21 cellular contexts compared by ENCODE assay signal in the genomic region with DNA sequence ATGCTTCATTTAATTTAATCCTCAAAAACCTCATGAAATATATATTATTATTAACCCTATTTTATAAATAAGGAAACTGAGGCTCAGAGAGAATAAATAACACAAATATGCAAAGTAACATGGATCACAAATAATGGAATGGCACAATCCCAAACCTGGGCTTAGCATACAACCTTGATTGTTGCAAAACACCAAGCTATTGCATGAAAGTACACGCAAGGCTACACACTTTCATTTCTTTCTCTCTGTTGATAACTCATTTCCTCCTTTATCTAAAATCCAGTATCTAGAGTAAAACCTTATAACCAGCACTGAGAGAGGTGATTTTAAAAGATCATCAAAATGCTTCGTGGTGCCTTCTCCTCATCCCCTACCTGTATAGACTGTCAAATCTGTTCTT.
"Had no signal": no experiment of that assay in that cellular context is flagged by ENCODE, and none has a peak within 500 bp of the region (broad histone marks: within the 10 kb centered on the region; RNA-seq: fewer than 3 reads in every experiment).

No MANE protein-coding gene starts in this region.

- H3K4me3 ChIP-seq: gastroesophageal sphincter, hepatocyte, right atrium auricular region, tibial nerve had no signal

- ATAC-seq: activated CD8-positive, alpha-beta T cell treated with anti-CD3 and anti-CD28 coated beads for 36 hours; activated T-cell treated with anti-CD3 and anti-CD28 coated beads, Interleukin-2, amount 50 U/mL, for 4 hours; activated T-helper 17 cell treated with anti-CD3 and anti-CD28 coated beads, Interleukin-2, amount 50 U/mL, for 72 hours; gastroesophageal sphincter; left cardiac atrium; left ventricle myocardium superior had no signal

- DNase-seq: activated B cell treated with CpG ODN at 0.5 μM for 24 hours; activated CD4-positive, alpha-beta T cell treated with anti-CD3 and anti-CD28 coated beads, Interleukin-2, amount 50 U/mL, for 1 hour; activated CD8-positive, alpha-beta T cell treated with anti-CD3 and anti-CD28 coated beads for 36 hours; activated gamma-delta T cell treated with Interleukin-2 at 50 U/mL for 16 hours; activated naive CD4-positive, alpha-beta T cell treated with anti-CD3 and anti-CD28 coated beads, Interleukin-2, amount 50 U/mL, for 16 hours; activated T-cell treated with anti-CD3 and anti-CD28 coated beads, Interleukin-2, amount 50 U/mL, for 4 hours; amniotic stem cell; caudate nucleus; cortex of kidney; islet precursor cell; left cardiac atrium; left ventricle myocardium superior; mammary epithelial cell; nephron progenitor cell; stimulated activated naive CD4-positive, alpha-beta T cell; T1000 had no signal

- H3K9me3 ChIP-seq: gastroesophageal sphincter, right atrium auricular region, tibial nerve had no signal

- H3K36me3 ChIP-seq: gastroesophageal sphincter, right atrium auricular region, tibial nerve had no signal

- H3K4me2 ChIP-seq: hepatocyte had no signal

- H3K27ac ChIP-seq: gastroesophageal sphincter, hepatocyte, right atrium auricular region, tibial nerve had no signal

- H2AFZ ChIP-seq: hepatocyte had no signal

- H3K27me3 ChIP-seq: gastroesophageal sphincter, hepatocyte, right atrium auricular region, tibial nerve had no signal
